ENCODE assay signal across 8 cellular contexts in the genomic region with DNA sequence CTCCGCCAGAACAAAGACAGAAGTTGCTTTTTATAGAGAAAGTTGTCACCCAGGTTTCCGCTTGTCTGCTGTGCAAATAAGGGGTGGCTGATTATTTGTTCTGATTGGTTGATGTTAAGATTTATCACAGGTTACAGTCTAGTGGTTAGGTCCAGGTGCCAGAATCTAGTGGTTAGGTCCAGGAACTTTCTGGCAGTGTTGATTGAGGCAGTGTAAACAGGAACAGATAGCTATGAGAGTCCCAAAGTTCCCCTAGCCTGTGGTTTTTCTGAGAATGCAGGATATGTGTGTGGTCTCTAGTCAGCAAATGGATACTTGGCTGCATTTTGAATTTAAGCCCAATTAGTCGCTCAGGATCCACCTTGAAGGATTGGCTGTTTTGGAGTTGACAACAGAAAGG.
DNase-seq lines count a peak whose midpoint lies in the region; ATAC-seq, FAIRE-seq and TF ChIP-seq lines count a peak whose summit lies in the region.

No MANE protein-coding gene starts in this region.

- H3K4me3 Mint-ChIP-seq in mesothelial cell of epicardium: no peak overlapping the region

- POLR2A ChIA-PET in PC-3 (lab: Charles Lee; ENCODE audit: unreplicated experiment) (no interaction called here), GM12878 (lab: Charles Lee) (interaction anchor here (0.6 to 2.8 kb wide), 3 partner anchors 11 to 145 kb away, joined by 3 to 14 read pairs (median 5); no protein-coding TSS in a partner anchor)

- H3K27ac ChIP-seq in PC-3 (ENCODE audit: low read length) (no peak overlapping the region), GM12878 (ENCODE audit: control insufficient read depth, insufficient read depth) (no peak overlapping the region), gastroesophageal sphincter (no peak overlapping the region)

- no peak for TF ChIP-seq POLR2A in GM12878 (IDR thresholded peaks at IDR 0.05; ENCODE audit: low read depth, low read length)
- no peak for TF ChIP-seq POLR2A in gastroesophageal sphincter (IDR thresholded peaks at IDR 0.05)

- no peaks in the 10 kb centered on the region for H3K27me3 ChIP-seq in PC-3 (ENCODE audit: low read length)
- H3K27me3 ChIP-seq in GM12878 (replicated peaks in 1 of 2; ENCODE audit: control insufficient read depth in 2 of 2, insufficient read depth in 2 of 2, low read length in 1 of 2): no peaks in the 10 kb centered on the region
- no peaks in the 10 kb centered on the region for H3K27me3 ChIP-seq in gastroesophageal sphincter

- H3K9me3 Mint-ChIP-seq in mesothelial cell of epicardium: peaks cover 15% of the 10 kb centered on the region

- in situ Hi-C loops in GM13977 (cut with MboI; ENCODE audit: low pct_unique_long_range_greater_than_20kb, low sequenced_read_pairs, unreplicated experiment) (no loop called here), GM12878 (cut with MboI) (no loop called here)

- intact Hi-C loops in PC-3 (cut with micrococcal nuclease) (no loop called here), GM12878 (cut with micrococcal nuclease; ENCODE audit: unreplicated experiment) (no loop called here), sciatic nerve (cut with DNase I) (no loop called here)

- H3K4me2 ChIP-seq in PC-3 (ENCODE audit: low read length) (peak overlapping the region; percentile 23; the same call in 1 of the 2 replicates), GM12878 (ENCODE audit: control insufficient read depth, insufficient read depth) (no peak overlapping the region)

- H3K79me2 ChIP-seq in PC-3 (ENCODE audit: low read length): no peaks in the 10 kb centered on the region
- no peaks in the 10 kb centered on the region for H3K79me2 ChIP-seq in GM12878 (ENCODE audit: control insufficient read depth, insufficient read depth, low read length)

- RAD21 ChIA-PET in GM12878 (lab: Charles Lee; ENCODE audit: unreplicated experiment): interaction anchor here (0.6 to 1.9 kb wide), 7 partner anchors 13 to 184 kb away, joined by 3 to 7 read pairs (median 3); no protein-coding TSS in a partner anchor

- no peak overlapping the region for H3K27ac Mint-ChIP-seq in mesothelial cell of epicardium

- SMC1A ChIA-PET in GM12878 (lab: Charles Lee; ENCODE audit: uncharacterized antibody, unreplicated experiment): interaction anchor here (0.7 to 8.6 kb wide), 10 partner anchors 12 to 143 kb away, joined by 3 to 69 read pairs (median 5); no protein-coding TSS in a partner anchor

- ATAC-seq in HG02642 (IDR thresholded peaks at IDR 0.05; ENCODE audit: poor library complexity, unreplicated experiment) (peak; percentile 49), PC-3 (peak; percentile 45), GM12878 (peak; percentile 69), sciatic nerve (peak; percentile 97), gastroesophageal sphincter (no peak)

- H3K4me1 Mint-ChIP-seq in mesothelial cell of epicardium: no peaks in the 10 kb centered on the region

- H3K4me1 ChIP-seq in PC-3 (ENCODE audit: insufficient read depth, low read length) (peaks cover 23% of the 10 kb centered on the region), GM12878 (ENCODE audit: control insufficient read depth, insufficient read depth, low read length) (peaks cover 6% of the 10 kb centered on the region), gastroesophageal sphincter (no peaks in the 10 kb centered on the region)

- peak; percentile 19 for DNase-seq in GM13977 (ENCODE audit: low spot score)
- peak; percentile 73 for DNase-seq in PC-3
- DNase-seq in GM12878 (ENCODE audit: low read depth, low spot score): peak; percentile 45
- DNase-seq in sciatic nerve (ENCODE audit: low spot score): no peak
- DNase-seq in NCI-H2081 (lab: John Stamatoyannopoulos, UW): no peak
- no peak for DNase-seq in mesothelial cell of epicardium (ENCODE audit: low spot score in 2 of 2, unreplicated experiment in 2 of 2)

- BruUV-seq in PC-3 (replicated peaks; lab: Mats Ljungman, UMichigan) (no TSS peak), GM12878 (replicated peaks; lab: Mats Ljungman, UMichigan) (no TSS peak)

- CTCF ChIA-PET in PC-3 (lab: Charles Lee) (interaction anchor here (0.6 kb wide), 1 partner anchor 18 kb away, joined by 3 read pairs; no protein-coding TSS in a partner anchor), GM12878 (lab: Yijun Ruan, JAX) (interaction anchor here (1.0 to 1.7 kb wide), 3 partner anchors 32 to 145 kb away, joined by 3 to 4 read pairs (median 3); no protein-coding TSS in a partner anchor)

- H3K9me3 ChIP-seq in PC-3 (ENCODE audit: low read length): no peaks in the 10 kb centered on the region
- H3K9me3 ChIP-seq in GM12878 (replicated peaks; ENCODE audit: control insufficient read depth, insufficient read depth, low read length): peaks cover 1% of the 10 kb centered on the region; the same call in 1 of the 3 replicates
- H3K9me3 ChIP-seq in gastroesophageal sphincter: no peaks in the 10 kb centered on the region

- TF ChIP-seq CTCF in GM13977 (IDR thresholded peaks at IDR 0.05; ENCODE audit: extremely low read depth, insufficient read depth, missing control alignments): no peak
- TF ChIP-seq CTCF in PC-3 (conservative IDR thresholded peaks at IDR 0.05; ENCODE audit: low read depth, low read length): no peak
- no peak for TF ChIP-seq CTCF in GM12878 (IDR thresholded peaks at IDR 0.05 in 2 of 3, conservative IDR thresholded peaks at IDR 0.05 in 1 of 3; ENCODE audit: control insufficient read depth in 2 of 3, extremely low read depth in 1 of 3, insufficient read depth in 1 of 3, low read depth in 3 of 3, low read length in 3 of 3)
- TF ChIP-seq CTCF in mesothelial cell of epicardium (IDR thresholded peaks at IDR 0.05; ENCODE audit: unreplicated experiment): no peak
- TF ChIP-seq CTCF in gastroesophageal sphincter (IDR thresholded peaks at IDR 0.05): no peak

- no peaks in the 10 kb centered on the region for H3K9me2 ChIP-seq in PC-3 (replicated peaks; ENCODE audit: low read length)

- H3K36me3 Mint-ChIP-seq in mesothelial cell of epicardium: no peaks in the 10 kb centered on the region

- 3% methylated on average over 3 of the region's 3 CpGs for WGBS in GM12878 (ENCODE audit: insufficient coverage, insufficient replicate concordance, low lambda C conversion rate, missing lambda C conversion rate)
- WGBS in gastroesophageal sphincter (ENCODE audit: low coverage in 1 of 2), 2 donors: 47 to 63% methylated on average over 3 of the region's 3 CpGs

- TF ChIP-seq RAD21 in GM12878 (IDR thresholded peaks at IDR 0.05; ENCODE audit: insufficient read depth, low read depth, low read length): no peak

- H3K4me3 ChIP-seq in PC-3 (ENCODE audit: low read length) (no peak overlapping the region), GM12878 (no peak overlapping the region), gastroesophageal sphincter (no peak overlapping the region)

- no peak for FAIRE-seq in GM12878 (lab: Jason Lieb, UNC)

- peak; percentile 76 to 78; a peak in 3 of 4 replicates for TF ChIP-seq EP300 in GM12878 (IDR thresholded peaks at IDR 0.05; ENCODE audit: borderline replicate concordance in 1 of 2, control insufficient read depth in 1 of 2, low read depth in 2 of 2, low read length in 2 of 2)
- no peak for TF ChIP-seq EP300 in gastroesophageal sphincter (IDR thresholded peaks at IDR 0.05)

- H4K20me1 ChIP-seq in PC-3 (ENCODE audit: low read length): no peaks in the 10 kb centered on the region
- no peaks in the 10 kb centered on the region for H4K20me1 ChIP-seq in GM12878 (ENCODE audit: control insufficient read depth, insufficient read depth)

- H3K36me3 ChIP-seq in PC-3 (ENCODE audit: low read depth, low read length) (no peaks in the 10 kb centered on the region; the same call in 1 of the 2 replicates), GM12878 (ENCODE audit: control insufficient read depth in 2 of 2, insufficient read depth in 2 of 2, low read length in 1 of 2) (no peaks in the 10 kb centered on the region), gastroesophageal sphincter (no peaks in the 10 kb centered on the region)

- no peaks in the 10 kb centered on the region for H3K27me3 Mint-ChIP-seq in mesothelial cell of epicardium (ENCODE audit: low read depth)

- no peak overlapping the region for H2AFZ ChIP-seq in PC-3 (ENCODE audit: low read length)
- H2AFZ ChIP-seq in GM12878 (ENCODE audit: control insufficient read depth, low read depth, low read length): no peak overlapping the region; the same call in 1 of the 2 replicates

- H3K9ac ChIP-seq in PC-3 (ENCODE audit: low read length) (no peak overlapping the region), GM12878 (ENCODE audit: control insufficient read depth, insufficient read depth, low read length) (no peak overlapping the region)

- H3F3A ChIP-seq in PC-3 (ENCODE audit: low read length, unreplicated experiment): no peaks in the 10 kb centered on the region

TF ChIP-seq in GM12878, 131 proteins besides CTCF, POLR2A, EP300 and RAD21 (continues in another document):
- TF ChIP-seq SPI1 (IDR thresholded peaks at IDR 0.05; ENCODE audit: borderline replicate concordance, insufficient read depth, low read depth, low read length) (peak; percentile 26; the same call in 1 of the 2 replicates), MTA2 (IDR thresholded peaks at IDR 0.05; ENCODE audit: low read depth) (peak; percentile 95), EGR1 (IDR thresholded peaks at IDR 0.05; ENCODE audit: borderline replicate concordance in 1 of 2, low read depth in 2 of 2, low read length in 2 of 2) (no peak), TCF7 (IDR thresholded peaks at IDR 0.05; ENCODE audit: borderline replicate concordance) (no peak)
- TF ChIP-seq, protein P1, sequence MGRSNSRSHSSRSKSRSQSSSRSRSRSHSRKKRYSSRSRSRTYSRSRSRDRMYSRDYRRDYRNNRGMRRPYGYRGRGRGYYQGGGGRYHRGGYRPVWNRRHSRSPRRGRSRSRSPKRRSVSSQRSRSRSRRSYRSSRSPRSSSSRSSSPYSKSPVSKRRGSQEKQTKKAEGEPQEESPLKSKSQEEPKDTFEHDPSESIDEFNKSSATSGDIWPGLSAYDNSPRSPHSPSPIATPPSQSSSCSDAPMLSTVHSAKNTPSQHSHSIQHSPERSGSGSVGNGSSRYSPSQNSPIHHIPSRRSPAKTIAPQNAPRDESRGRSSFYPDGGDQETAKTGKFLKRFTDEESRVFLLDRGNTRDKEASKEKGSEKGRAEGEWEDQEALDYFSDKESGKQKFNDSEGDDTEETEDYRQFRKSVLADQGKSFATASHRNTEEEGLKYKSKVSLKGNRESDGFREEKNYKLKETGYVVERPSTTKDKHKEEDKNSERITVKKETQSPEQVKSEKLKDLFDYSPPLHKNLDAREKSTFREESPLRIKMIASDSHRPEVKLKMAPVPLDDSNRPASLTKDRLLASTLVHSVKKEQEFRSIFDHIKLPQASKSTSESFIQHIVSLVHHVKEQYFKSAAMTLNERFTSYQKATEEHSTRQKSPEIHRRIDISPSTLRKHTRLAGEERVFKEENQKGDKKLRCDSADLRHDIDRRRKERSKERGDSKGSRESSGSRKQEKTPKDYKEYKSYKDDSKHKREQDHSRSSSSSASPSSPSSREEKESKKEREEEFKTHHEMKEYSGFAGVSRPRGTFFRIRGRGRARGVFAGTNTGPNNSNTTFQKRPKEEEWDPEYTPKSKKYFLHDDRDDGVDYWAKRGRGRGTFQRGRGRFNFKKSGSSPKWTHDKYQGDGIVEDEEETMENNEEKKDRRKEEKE (IDR thresholded peaks at IDR 0.05): no peak

Comparison
In these comparisons a context has a peak if more than half of its experiments do, and no peak if none do; other contexts are left out.
1. DNase-seq: peak in GM13977 (single experiment), PC-3 (single experiment) and GM12878 (single experiment); none in sciatic nerve (single experiment), NCI-H2081 (0 of 2) and mesothelial cell of epicardium (0 of 2).